18 cellular contexts compared by ENCODE assay signal in genomic region chr7:14807498-14807897, GRCh38.
"Had no signal": no experiment of that assay in that cellular context is flagged by ENCODE, and none has a peak within 500 bp of the region (broad histone marks: within the 10 kb centered on the region; RNA-seq: fewer than 3 reads in every experiment).

No MANE protein-coding gene starts in this region.

- H3K9ac ChIP-seq: neural progenitor cell had no signal

- H3K27me3 ChIP-seq: breast epithelium, gastroesophageal sphincter, heart left ventricle, neural progenitor cell, spleen, testis had no signal

- H3K4me1 ChIP-seq: breast epithelium, gastroesophageal sphincter, heart left ventricle, spleen, testis had no signal

- H2AFZ ChIP-seq: neural progenitor cell had no signal

- ATAC-seq: activated CD4-positive, alpha-beta T cell treated with anti-CD3 and anti-CD28 coated beads for 36 hours; esophagus mucosa; gastroesophageal sphincter; heart left ventricle; mucosa of descending colon; naive thymus-derived CD4-positive, alpha-beta T cell; sciatic nerve; stimulated activated memory B cell treated with anti-CD40 and anti-IgM and Interleukin-4, amounts not matched to agents 10 μg/mL and 1 μg/mL and 100 μg/mL, for 72 hours had no signal

- DNase-seq: activated CD4-positive, alpha-beta T cell treated with anti-CD3 and anti-CD28 coated beads for 36 hours; activated CD4-positive, alpha-beta T cell treated with anti-CD3 and anti-CD28 coated beads, Interleukin-2, amount 50 U/mL, for 48 hours; activated gamma-delta T cell treated with Interleukin-2 at 50 U/mL for 16 hours; amygdala; cortex of kidney; heart left ventricle; mucosa of descending colon; naive thymus-derived CD4-positive, alpha-beta T cell; spleen; stimulated activated CD4-positive, alpha-beta T cell treated with anti-CD3 and anti-CD28 coated beads, Interleukin-4, amount 100 ng/mL, for 4 hours; testis had no signal

- H3K9me3 ChIP-seq: breast epithelium, gastroesophageal sphincter, heart left ventricle, mucosa of descending colon, spleen, testis had no signal

- H3K4me2 ChIP-seq: neural progenitor cell had no signal

- H3K36me3 ChIP-seq: breast epithelium, gastroesophageal sphincter, heart left ventricle, neural progenitor cell, spleen had no signal

- H3K27ac ChIP-seq: breast epithelium, heart left ventricle, neural progenitor cell, spleen, testis had no signal

- FAIRE-seq: TTC549 had no signal

- H3K4me3 ChIP-seq: breast epithelium, gastroesophageal sphincter, heart left ventricle, mucosa of descending colon, neural progenitor cell, spleen, testis had no signal
